11 cellular contexts compared by ENCODE assay signal in the genomic region with DNA sequence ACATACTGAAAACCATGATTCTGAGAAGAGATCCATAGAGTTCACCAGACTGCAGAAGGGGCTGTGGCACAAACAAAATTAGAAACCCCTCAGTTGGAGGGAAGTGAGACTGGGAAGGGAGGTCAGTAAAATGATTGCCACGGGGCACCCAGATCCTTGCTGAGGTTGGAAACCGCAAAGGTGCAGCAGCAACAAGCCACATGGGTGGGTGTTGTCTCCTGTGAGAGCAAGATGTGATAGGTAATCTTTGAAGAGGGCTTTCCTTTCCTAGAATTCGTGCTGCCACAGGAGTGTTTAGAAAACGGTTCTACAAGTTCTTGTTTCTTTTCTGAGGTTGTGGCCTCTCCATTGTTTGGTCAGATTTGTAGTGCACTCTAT.
DNase-seq lines count a peak whose midpoint lies in the region; ATAC-seq and TF ChIP-seq lines count a peak whose summit lies in the region.
"Had no signal": no experiment of that assay in that cellular context is flagged by ENCODE, and none has a peak within 500 bp of the region (broad histone marks: within the 10 kb centered on the region; RNA-seq: fewer than 3 reads in every experiment).

No MANE protein-coding gene starts in this region.

- DNase-seq in stimulated activated CD4-positive, alpha-beta T cell treated with anti-CD3 and anti-CD28 coated beads, Interleukin-15, amount 100 ng/mL, for 24 hours: peak; percentile 54
- DNase-seq in stimulated activated CD4-positive, alpha-beta T cell treated with anti-CD3 and anti-CD28 coated beads, Interleukin-12 subunit alpha, Interleukin-12 subunit beta, amount 100 ng/mL, for 4 hours: no peak
- DNase-seq in activated T-helper 2 cell treated with anti-CD3 and anti-CD28 coated beads, Interferon-gamma antibody, Interleukin-2, Interleukin-4, amounts not matched to agents 10 μg/mL and 5 μg/mL and 100 μg/mL, durations not matched to agents 14 hours and 24 hours and 36 hours (ENCODE audit: low spot score): peak; percentile 59
- DNase-seq in NCI-H446 (lab: John Stamatoyannopoulos, UW): no peak
- DNase-seq in mesothelial cell of epicardium (ENCODE audit: low spot score in 2 of 2, unreplicated experiment in 2 of 2): no peak
- DNase-seq: MV-4-11, nephron progenitor cell, PC-9 had no signal

- peak; percentile 37 for ATAC-seq in HG03432 (IDR thresholded peaks at IDR 0.05; ENCODE audit: unreplicated experiment)
- no peak for ATAC-seq in esophagus mucosa
- no peak for ATAC-seq in HG02981 (IDR thresholded peaks at IDR 0.05; ENCODE audit: unreplicated experiment)

- H3K27ac Mint-ChIP-seq in activated T-helper 2 cell treated with anti-CD3 and anti-CD28 coated beads, Interferon-gamma antibody, Interleukin-2, Interleukin-4, amounts not matched to agents 10 μg/mL and 5 μg/mL and 100 μg/mL, durations not matched to agents 14 hours and 24 hours and 36 hours: peak overlapping the region; percentile 75
- no peak overlapping the region for H3K27ac Mint-ChIP-seq in mesothelial cell of epicardium
- H3K27ac Mint-ChIP-seq: nephron progenitor cell had no signal

- H3K4me1 Mint-ChIP-seq in activated T-helper 2 cell treated with anti-CD3 and anti-CD28 coated beads, Interferon-gamma antibody, Interleukin-2, Interleukin-4, amounts not matched to agents 10 μg/mL and 5 μg/mL and 100 μg/mL, durations not matched to agents 14 hours and 24 hours and 36 hours (ENCODE audit: low read depth): peaks cover 73% of the 10 kb centered on the region
- H3K4me1 Mint-ChIP-seq in mesothelial cell of epicardium: no peaks in the 10 kb centered on the region
- H3K4me1 Mint-ChIP-seq: nephron progenitor cell had no signal

- H3K36me3 Mint-ChIP-seq in activated T-helper 2 cell treated with anti-CD3 and anti-CD28 coated beads, Interferon-gamma antibody, Interleukin-2, Interleukin-4, amounts not matched to agents 10 μg/mL and 5 μg/mL and 100 μg/mL, durations not matched to agents 14 hours and 24 hours and 36 hours (ENCODE audit: low read depth): peaks cover 99% of the 10 kb centered on the region
- peaks cover 57% of the 10 kb centered on the region for H3K36me3 Mint-ChIP-seq in mesothelial cell of epicardium

- H3K9me3 Mint-ChIP-seq in activated T-helper 2 cell treated with anti-CD3 and anti-CD28 coated beads, Interferon-gamma antibody, Interleukin-2, Interleukin-4, amounts not matched to agents 10 μg/mL and 5 μg/mL and 100 μg/mL, durations not matched to agents 14 hours and 24 hours and 36 hours: peaks cover 3% of the 10 kb centered on the region
- H3K9me3 Mint-ChIP-seq in mesothelial cell of epicardium: peaks cover 21% of the 10 kb centered on the region

- no peak for TF ChIP-seq CTCF in mesothelial cell of epicardium (IDR thresholded peaks at IDR 0.05; ENCODE audit: unreplicated experiment)

- intact Hi-C loops in activated T-helper 2 cell treated with anti-CD3 and anti-CD28 coated beads, Interferon-gamma antibody, Interleukin-2, Interleukin-4, amounts not matched to agents 10 μg/mL and 5 μg/mL and 100 μg/mL, durations not matched to agents 14 hours and 24 hours and 36 hours (cut with micrococcal nuclease): loop anchor here (1.0 to 5.0 kb wide), 6 partner anchors 13 to 60 kb away; no protein-coding TSS in a partner anchor

- H3K4me3 Mint-ChIP-seq in activated T-helper 2 cell treated with anti-CD3 and anti-CD28 coated beads, Interferon-gamma antibody, Interleukin-2, Interleukin-4, amounts not matched to agents 10 μg/mL and 5 μg/mL and 100 μg/mL, durations not matched to agents 14 hours and 24 hours and 36 hours (ENCODE audit: low read depth): peak overlapping the region; percentile 27
- H3K4me3 Mint-ChIP-seq in mesothelial cell of epicardium: no peak overlapping the region
- H3K4me3 Mint-ChIP-seq: nephron progenitor cell had no signal

- no peaks in the 10 kb centered on the region for H3K27me3 Mint-ChIP-seq in activated T-helper 2 cell treated with anti-CD3 and anti-CD28 coated beads, Interferon-gamma antibody, Interleukin-2, Interleukin-4, amounts not matched to agents 10 μg/mL and 5 μg/mL and 100 μg/mL, durations not matched to agents 14 hours and 24 hours and 36 hours (ENCODE audit: low read depth)
- no peaks in the 10 kb centered on the region for H3K27me3 Mint-ChIP-seq in mesothelial cell of epicardium (ENCODE audit: low read depth)

Comparison
In these comparisons a context has a peak if more than half of its experiments do, and no peak if none do; other contexts are left out.
1. DNase-seq: peak in stimulated activated CD4-positive, alpha-beta T cell treated with anti-CD3 and anti-CD28 coated beads, Interleukin-15, amount 100 ng/mL, for 24 hours (single experiment) and activated T-helper 2 cell treated with anti-CD3 and anti-CD28 coated beads, Interferon-gamma antibody, Interleukin-2, Interleukin-4, amounts not matched to agents 10 μg/mL and 5 μg/mL and 100 μg/mL, durations not matched to agents 14 hours and 24 hours and 36 hours (single experiment); none in stimulated activated CD4-positive, alpha-beta T cell treated with anti-CD3 and anti-CD28 coated beads, Interleukin-12 subunit alpha, Interleukin-12 subunit beta, amount 100 ng/mL, for 4 hours (single experiment), NCI-H446 (0 of 2) and mesothelial cell of epicardium (0 of 2).